Comparison of ENCODE assay signal across 25 cellular contexts in the genomic region with DNA sequence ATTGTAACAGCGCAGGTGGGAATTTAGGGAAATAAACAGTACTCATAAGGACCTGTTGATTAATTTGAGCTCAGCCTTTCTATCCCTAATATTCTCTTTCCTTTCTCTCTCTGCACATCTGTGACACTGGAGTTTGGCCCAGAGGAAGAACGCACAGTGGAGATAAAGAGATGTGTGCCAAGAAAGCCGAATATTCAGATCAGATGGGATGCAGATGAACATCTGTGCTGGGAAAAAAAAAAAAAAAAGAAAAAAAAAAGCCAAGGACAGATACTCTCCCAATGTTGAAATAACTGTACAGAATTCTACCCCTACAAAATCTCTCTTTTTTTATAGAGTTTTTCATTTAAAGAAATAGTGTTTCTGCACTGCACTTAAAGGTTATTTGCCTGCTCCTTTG.
DNase-seq lines count a peak whose midpoint lies in the region; ATAC-seq and TF ChIP-seq lines count a peak whose summit lies in the region.
"Had no signal": no experiment of that assay in that cellular context is flagged by ENCODE, and none has a peak within 500 bp of the region (broad histone marks: within the 10 kb centered on the region; RNA-seq: fewer than 3 reads in every experiment).

No MANE protein-coding gene starts in this region.

- ATAC-seq in left lung (no peak), HG02981 (IDR thresholded peaks at IDR 0.05; ENCODE audit: unreplicated experiment) (no peak)
- ATAC-seq: activated CD4-positive, CD25-positive, alpha-beta regulatory T cell treated with anti-CD3 and anti-CD28 coated beads, Interleukin-2, amount 50 U/mL, for 24 hours had no signal

- H3K36me3 Mint-ChIP-seq in activated CD4-positive, alpha-beta memory T cell treated with anti-CD3 and anti-CD28 coated beads for 36 hours: no peaks in the 10 kb centered on the region
- H3K36me3 Mint-ChIP-seq: CD8-positive, alpha-beta memory T cell; immature natural killer cell had no signal

- H3K36me3 ChIP-seq in neural cell (ENCODE audit: insufficient read depth, low read length) (no peaks in the 10 kb centered on the region), left lung (no peaks in the 10 kb centered on the region)
- H3K36me3 ChIP-seq: cardiac muscle cell, neutrophil, tibial artery had no signal

- TF ChIP-seq RAD21 in neural cell (conservative IDR thresholded peaks at IDR 0.05): no peak

- H3K27ac Mint-ChIP-seq in activated CD4-positive, alpha-beta memory T cell treated with anti-CD3 and anti-CD28 coated beads for 36 hours: no peak overlapping the region
- H3K27ac Mint-ChIP-seq: CD8-positive, alpha-beta memory T cell; immature natural killer cell had no signal

- H2AFZ ChIP-seq in neural cell (ENCODE audit: low read depth, low read length): no peak overlapping the region

- H3K27me3 ChIP-seq in neural cell (ENCODE audit: insufficient read depth, low read depth, low read length): no peaks in the 10 kb centered on the region
- no peaks in the 10 kb centered on the region for H3K27me3 ChIP-seq in left lung
- H3K27me3 ChIP-seq: cardiac muscle cell, neutrophil, tibial artery had no signal

- CTCF ChIA-PET in activated CD4-positive, alpha-beta memory T cell treated with anti-CD3 and anti-CD28 coated beads for 36 hours (lab: Charles Lee): no interaction called here

- no peaks in the 10 kb centered on the region for H4K20me1 ChIP-seq in neural cell (ENCODE audit: insufficient read depth)

- no peaks in the 10 kb centered on the region for H3K4me1 Mint-ChIP-seq in activated CD4-positive, alpha-beta memory T cell treated with anti-CD3 and anti-CD28 coated beads for 36 hours (ENCODE audit: low read depth)
- H3K4me1 Mint-ChIP-seq: CD8-positive, alpha-beta memory T cell; immature natural killer cell had no signal

- no peaks in the 10 kb centered on the region for H3K27me3 Mint-ChIP-seq in activated CD4-positive, alpha-beta memory T cell treated with anti-CD3 and anti-CD28 coated beads for 36 hours
- H3K27me3 Mint-ChIP-seq: CD8-positive, alpha-beta memory T cell had no signal

- H3F3A ChIP-seq in neural cell (ENCODE audit: insufficient read depth, low read length, poor library complexity, severe bottlenecking): no peaks in the 10 kb centered on the region

- no peaks in the 10 kb centered on the region for H3K9me3 ChIP-seq in neural cell (ENCODE audit: low read length)
- no peaks in the 10 kb centered on the region for H3K9me3 ChIP-seq in left lung
- H3K9me3 ChIP-seq: neutrophil, tibial artery had no signal

- no peaks in the 10 kb centered on the region for H3K4me1 ChIP-seq in left lung
- H3K4me1 ChIP-seq: tibial artery had no signal

- H3K9ac ChIP-seq in neural cell (ENCODE audit: low read length): no peak overlapping the region
- H3K9ac ChIP-seq: KMS-11 had no signal

- no peak for TF ChIP-seq CTCF in neural cell (IDR thresholded peaks at IDR 0.05; ENCODE audit: poor library complexity, severe bottlenecking)
- TF ChIP-seq CTCF in left lung (IDR thresholded peaks at IDR 0.05): no peak

- TF ChIP-seq EP300 in neural cell (conservative IDR thresholded peaks at IDR 0.05; ENCODE audit: poor library complexity, severe bottlenecking): no peak

- H3K79me2 ChIP-seq in neural cell (replicated peaks; ENCODE audit: insufficient read depth, low read length): no peaks in the 10 kb centered on the region

- H3K27ac ChIP-seq in cingulate gyrus (ENCODE audit: low read depth, low read length) (peak overlapping the region; percentile 81), neural cell (ENCODE audit: low read length) (peak overlapping the region; percentile 19), left lung (no peak overlapping the region)
- H3K27ac ChIP-seq: cardiac muscle cell, KMS-11, neutrophil, tibial artery had no signal

- POLR2A ChIA-PET in activated CD4-positive, alpha-beta memory T cell treated with anti-CD3 and anti-CD28 coated beads for 36 hours (lab: Charles Lee): no interaction called here

- no peak overlapping the region for H3K4me3 ChIP-seq in neural cell (ENCODE audit: low read length)
- no peak overlapping the region for H3K4me3 ChIP-seq in left lung
- H3K4me3 ChIP-seq: cardiac muscle cell, smooth muscle cell, tibial artery had no signal

- H3K4me3 Mint-ChIP-seq in activated CD4-positive, alpha-beta memory T cell treated with anti-CD3 and anti-CD28 coated beads for 36 hours: no peak overlapping the region
- H3K4me3 Mint-ChIP-seq: CD8-positive, alpha-beta memory T cell; immature natural killer cell had no signal

- no peaks in the 10 kb centered on the region for H3K9me3 Mint-ChIP-seq in activated CD4-positive, alpha-beta memory T cell treated with anti-CD3 and anti-CD28 coated beads for 36 hours

- DNase-seq in NCI-H1105 treated with DMSO at 0.1 percent for 48 hours (lab: John Stamatoyannopoulos, UW) (peak; percentile 37), NCI-H1105 (lab: John Stamatoyannopoulos, UW) (no peak), left lung (no peak), SK-N-DZ (ENCODE audit: low spot score) (no peak)
- no peak for DNase-seq in activated CD4-positive, alpha-beta memory T cell treated with anti-CD3 and anti-CD28 coated beads for 36 hours
- DNase-seq: 8988T; activated naive CD4-positive, alpha-beta T cell; activated T-cell treated with anti-CD3 and anti-CD28 coated beads, Interleukin-2, amount 50 U/mL, for 1 hour; AML-193; amniotic stem cell; CD8-positive, alpha-beta memory T cell; dermis blood vessel endothelial cell; DMS79; immature natural killer cell; NCI-H526; stimulated activated naive CD4-positive, alpha-beta T cell treated with Interleukin-2 at 50 U/mL for 16 hours; tibial artery had no signal

- H3K4me2 ChIP-seq in neural cell (ENCODE audit: low read length): no peak overlapping the region
- H3K4me2 ChIP-seq: KMS-11, smooth muscle cell had no signal

- no peaks in the 10 kb centered on the region for H3K9me2 ChIP-seq in neural cell (ENCODE audit: insufficient read depth, low read length)

- intact Hi-C loops in left lung (cut with DNase I): no loop called here
- intact Hi-C loops in activated CD4-positive, alpha-beta memory T cell treated with anti-CD3 and anti-CD28 coated beads for 36 hours (cut with micrococcal nuclease): no loop called here

TF ChIP-seq in neural cell, 6 proteins besides CTCF, POLR2A, EP300 and RAD21:
- no peak for TF ChIP-seq POLR2AphosphoS5 (IDR thresholded peaks at IDR 0.05)
- TF ChIP-seq TAF1 (IDR thresholded peaks at IDR 0.05; ENCODE audit: low read depth): no peak
- TF ChIP-seq, protein P1, sequence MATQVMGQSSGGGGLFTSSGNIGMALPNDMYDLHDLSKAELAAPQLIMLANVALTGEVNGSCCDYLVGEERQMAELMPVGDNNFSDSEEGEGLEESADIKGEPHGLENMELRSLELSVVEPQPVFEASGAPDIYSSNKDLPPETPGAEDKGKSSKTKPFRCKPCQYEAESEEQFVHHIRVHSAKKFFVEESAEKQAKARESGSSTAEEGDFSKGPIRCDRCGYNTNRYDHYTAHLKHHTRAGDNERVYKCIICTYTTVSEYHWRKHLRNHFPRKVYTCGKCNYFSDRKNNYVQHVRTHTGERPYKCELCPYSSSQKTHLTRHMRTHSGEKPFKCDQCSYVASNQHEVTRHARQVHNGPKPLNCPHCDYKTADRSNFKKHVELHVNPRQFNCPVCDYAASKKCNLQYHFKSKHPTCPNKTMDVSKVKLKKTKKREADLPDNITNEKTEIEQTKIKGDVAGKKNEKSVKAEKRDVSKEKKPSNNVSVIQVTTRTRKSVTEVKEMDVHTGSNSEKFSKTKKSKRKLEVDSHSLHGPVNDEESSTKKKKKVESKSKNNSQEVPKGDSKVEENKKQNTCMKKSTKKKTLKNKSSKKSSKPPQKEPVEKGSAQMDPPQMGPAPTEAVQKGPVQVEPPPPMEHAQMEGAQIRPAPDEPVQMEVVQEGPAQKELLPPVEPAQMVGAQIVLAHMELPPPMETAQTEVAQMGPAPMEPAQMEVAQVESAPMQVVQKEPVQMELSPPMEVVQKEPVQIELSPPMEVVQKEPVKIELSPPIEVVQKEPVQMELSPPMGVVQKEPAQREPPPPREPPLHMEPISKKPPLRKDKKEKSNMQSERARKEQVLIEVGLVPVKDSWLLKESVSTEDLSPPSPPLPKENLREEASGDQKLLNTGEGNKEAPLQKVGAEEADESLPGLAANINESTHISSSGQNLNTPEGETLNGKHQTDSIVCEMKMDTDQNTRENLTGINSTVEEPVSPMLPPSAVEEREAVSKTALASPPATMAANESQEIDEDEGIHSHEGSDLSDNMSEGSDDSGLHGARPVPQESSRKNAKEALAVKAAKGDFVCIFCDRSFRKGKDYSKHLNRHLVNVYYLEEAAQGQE (IDR thresholded peaks at IDR 0.05; ENCODE audit: borderline replicate concordance): no peak
- no peak for TF ChIP-seq MXI1 (conservative IDR thresholded peaks at IDR 0.05; ENCODE audit: poor library complexity, severe bottlenecking)
- no peak for TF ChIP-seq SMC3 (conservative IDR thresholded peaks at IDR 0.05; ENCODE audit: poor library complexity)
- TF ChIP-seq EZH2 (IDR thresholded peaks at IDR 0.05; ENCODE audit: borderline replicate concordance, insufficient read depth, low read length, poor library complexity, severe bottlenecking): no peak

Comparison
In these comparisons a context has a peak if more than half of its experiments do, and no peak if none do; other contexts are left out.
1. H3K27ac ChIP-seq: peak in cingulate gyrus (single experiment) and neural cell (single experiment); none in left lung (0 of 2).